In the genomic region with DNA sequence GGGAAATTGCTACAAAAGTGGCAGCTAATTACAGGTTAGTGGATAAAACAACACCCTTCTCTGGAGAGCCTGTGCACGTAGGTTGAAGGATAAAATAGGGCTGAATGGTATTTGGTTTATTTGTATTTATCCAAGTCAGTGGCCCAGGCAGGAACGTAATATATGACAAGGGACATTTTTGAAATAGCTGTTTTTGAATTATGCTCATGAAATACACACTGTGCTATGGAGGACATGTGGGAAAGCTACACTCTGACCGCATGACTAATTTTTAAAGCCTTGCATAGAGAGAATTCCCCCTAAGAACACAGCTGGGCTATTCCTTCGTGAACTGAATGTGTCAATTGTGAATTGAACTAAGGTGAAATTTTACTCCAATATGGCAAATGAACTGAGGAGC, we compare ENCODE assay signal across 17 cellular contexts.
DNase-seq lines count a peak whose midpoint lies in the region; ATAC-seq, FAIRE-seq and TF ChIP-seq lines count a peak whose summit lies in the region.
"Had no signal": no experiment of that assay in that cellular context is flagged by ENCODE, and none has a peak within 500 bp of the region (broad histone marks: within the 10 kb centered on the region; RNA-seq: fewer than 3 reads in every experiment).

No MANE protein-coding gene starts in this region.

- H2AFZ ChIP-seq in astrocyte (ENCODE audit: low read depth, low read length) = no peak overlapping the region

- CTCF ChIA-PET in AG04449 (lab: Yijun Ruan, JAX) = interaction anchor here (0.6 to 2.4 kb wide), 7 partner anchors 21 to 185 kb away, joined by 3 to 11 read pairs (median 3); no protein-coding TSS in a partner anchor

- H3K27me3 ChIP-seq in astrocyte (ENCODE audit: insufficient read depth, low read length) = no peaks in the 10 kb centered on the region
- H3K27me3 ChIP-seq: heart left ventricle had no signal

- H3K4me2 ChIP-seq in astrocyte (ENCODE audit: low read length) = no peak overlapping the region

- H3K4me3 Mint-ChIP-seq in astrocyte (ENCODE audit: unreplicated experiment) = no peak overlapping the region

- DNase-seq in AG04449 (ENCODE audit: low read depth, low spot score) = peak; percentile 91
- peak; percentile 53 for DNase-seq in HS-27A (ENCODE audit: low read depth)
- peak; percentile 74 for DNase-seq in astrocyte (ENCODE audit: low read depth)
- DNase-seq in iris pigment epithelial cell (ENCODE audit: low read depth) = peak; percentile 94
- no peak for DNase-seq in NCI-H1930 (lab: John Stamatoyannopoulos, UW)
- no peak for DNase-seq in NCI-H2196 treated with DMSO at 0.1 percent for 48 hours (lab: John Stamatoyannopoulos, UW; ENCODE audit: unreplicated experiment)
- no peak for DNase-seq in stimulated activated CD4-positive, alpha-beta T cell treated with anti-CD3 and anti-CD28 coated beads, Interleukin-15, amount 100 ng/mL, for 24 hours
- DNase-seq: activated CD4-positive, alpha-beta T cell treated with anti-CD3 and anti-CD28 coated beads, Interleukin-2, amount 50 U/mL, for 1 hour; activated T-cell treated with anti-CD3 and anti-CD28 coated beads, Interleukin-2, amount 50 U/mL, for 1 hour; heart left ventricle; kidney; midbrain; occipital lobe; stimulated activated naive CD4-positive, alpha-beta T cell; T1000 had no signal

- FAIRE-seq in astrocyte (lab: Jason Lieb, UNC) = peak; percentile 26
- FAIRE-seq: GM18507, kidney had no signal

- H3K36me3 ChIP-seq in astrocyte (ENCODE audit: insufficient read depth, low read length) = no peaks in the 10 kb centered on the region
- H3K36me3 ChIP-seq: heart left ventricle had no signal

- no peak for ATAC-seq in HG03442 (IDR thresholded peaks at IDR 0.05; ENCODE audit: unreplicated experiment)

- POLR2A ChIA-PET in AG04449 (lab: Yijun Ruan, JAX) = interaction anchor here (0.9 kb wide), 1 partner anchor 68 kb away, joined by 5 read pairs; no protein-coding TSS in a partner anchor

- no peak for TF ChIP-seq CTCF in AG04449 (IDR thresholded peaks at IDR 0.05; ENCODE audit: insufficient read depth, low read length, missing control alignments)
- TF ChIP-seq CTCF in astrocyte (IDR thresholded peaks at IDR 0.05; ENCODE audit: insufficient read depth, low read depth, low read length) = no peak

- H3K36me3 Mint-ChIP-seq in astrocyte (ENCODE audit: low read depth, unreplicated experiment) = no peaks in the 10 kb centered on the region

- no peak overlapping the region for H3K27ac ChIP-seq in astrocyte (ENCODE audit: low read depth, low read length)
- H3K27ac ChIP-seq: heart left ventricle had no signal

- H3K79me2 ChIP-seq in astrocyte (ENCODE audit: insufficient read depth, low read length) = no peaks in the 10 kb centered on the region

- H3K4me1 ChIP-seq in astrocyte (ENCODE audit: insufficient read depth, low read length) = peaks cover 27% of the 10 kb centered on the region

- no peaks in the 10 kb centered on the region for H3K9me3 ChIP-seq in astrocyte (ENCODE audit: insufficient read depth, low read depth, low read length)
- H3K9me3 ChIP-seq: heart left ventricle had no signal

- H4K20me1 ChIP-seq in astrocyte (ENCODE audit: insufficient read depth, low read length) = no peaks in the 10 kb centered on the region

- H3K4me3 ChIP-seq in AG04449 (ENCODE audit: low read depth, low read length) (no peak overlapping the region), astrocyte (ENCODE audit: insufficient read depth, low read depth, low read length) (no peak overlapping the region)
- H3K4me3 ChIP-seq: heart left ventricle had no signal

- H3K9me3 Mint-ChIP-seq in astrocyte (ENCODE audit: unreplicated experiment) = no peaks in the 10 kb centered on the region

- peaks cover 50% of the 10 kb centered on the region for H3K4me1 Mint-ChIP-seq in astrocyte (ENCODE audit: low read depth, unreplicated experiment)

- H3K27me3 Mint-ChIP-seq in astrocyte (ENCODE audit: low read depth, unreplicated experiment) = no peaks in the 10 kb centered on the region

- H3K9ac ChIP-seq in astrocyte (ENCODE audit: low read length) = peak overlapping the region; percentile 7

- no peak overlapping the region for H3K27ac Mint-ChIP-seq in astrocyte (ENCODE audit: unreplicated experiment)

Comparison
In these comparisons a context has a peak if more than half of its experiments do, and no peak if none do; other contexts are left out.
1. DNase-seq: peak in AG04449 (single experiment), HS-27A (single experiment), astrocyte (single experiment) and iris pigment epithelial cell (single experiment); none in NCI-H1930 (0 of 2), NCI-H2196 treated with DMSO at 0.1 percent for 48 hours (single experiment) and stimulated activated CD4-positive, alpha-beta T cell treated with anti-CD3 and anti-CD28 coated beads, Interleukin-15, amount 100 ng/mL, for 24 hours (single experiment).